ENCODE assay signal across 26 cellular contexts in genomic region chr7:93811198-93811597, GRCh38.
"Had no signal": no experiment of that assay in that cellular context is flagged by ENCODE, and none has a peak within 500 bp of the region (broad histone marks: within the 10 kb centered on the region; RNA-seq: fewer than 3 reads in every experiment).

No MANE protein-coding gene starts in this region.

- H3K27me3 Mint-ChIP-seq: naive thymus-derived CD4-positive, alpha-beta T cell; stimulated activated memory B cell treated with anti-CD40 and anti-IgM and Interleukin-4, amounts not matched to agents 10 μg/mL and 1 μg/mL and 100 μg/mL, for 72 hours; stimulated activated naive CD8-positive, alpha-beta T cell treated with anti-CD3 and anti-CD28 coated beads, Interleukin-15, amount 100 ng/mL, for 72 hours had no signal

- H3K4me3 Mint-ChIP-seq: naive thymus-derived CD4-positive, alpha-beta T cell; natural killer cell; nephron; neural crest cell; stimulated activated memory B cell treated with anti-CD40 and anti-IgM and Interleukin-4, amounts not matched to agents 10 μg/mL and 1 μg/mL and 100 μg/mL, for 72 hours; stimulated activated naive CD8-positive, alpha-beta T cell treated with anti-CD3 and anti-CD28 coated beads, Interleukin-15, amount 100 ng/mL, for 72 hours had no signal

- H3K4me1 Mint-ChIP-seq: naive thymus-derived CD4-positive, alpha-beta T cell; natural killer cell; nephron; stimulated activated memory B cell treated with anti-CD40 and anti-IgM and Interleukin-4, amounts not matched to agents 10 μg/mL and 1 μg/mL and 100 μg/mL, for 72 hours; stimulated activated naive CD8-positive, alpha-beta T cell treated with anti-CD3 and anti-CD28 coated beads, Interleukin-15, amount 100 ng/mL, for 72 hours had no signal

- DNase-seq: naive thymus-derived CD4-positive, alpha-beta T cell; natural killer cell; nucleus accumbens; pancreas; right cardiac atrium; right lobe of liver; sigmoid colon; small intestine; stimulated activated CD4-positive, alpha-beta T cell treated with anti-CD3 and anti-CD28 coated beads, Interleukin-1b, Interleukin-23, amount 100 ng/mL, for 48 hours; stimulated activated CD4-positive, alpha-beta T cell treated with anti-CD3 and anti-CD28 coated beads, Interleukin-4, amount 100 ng/mL, for 1 hour; stimulated activated CD4-positive, alpha-beta T cell treated with anti-CD3 and anti-CD28 coated beads, Interleukin-4, amount 100 ng/mL, for 4 hours; stimulated activated CD8-positive, alpha-beta memory T cell treated with anti-CD3 and anti-CD28 coated beads, Interleukin-4, amount 100 ng/mL, for 48 hours; stimulated activated naive CD4-positive, alpha-beta T cell; stimulated activated naive CD8-positive, alpha-beta T cell treated with anti-CD3 and anti-CD28 coated beads, Interleukin-15, amount 100 ng/mL, for 72 hours; stimulated activated naive CD8-positive, alpha-beta T cell treated with anti-CD3 and anti-CD28 coated beads, Interleukin-15, Interleukin-2, amounts not matched to agents 100 U/mL and 50 U/mL, for 24 hours; substantia nigra; thyroid gland; trophoblast cell; upper lobe of left lung had no signal

- H3K27ac Mint-ChIP-seq: naive thymus-derived CD4-positive, alpha-beta T cell; natural killer cell; nephron; stimulated activated memory B cell treated with anti-CD40 and anti-IgM and Interleukin-4, amounts not matched to agents 10 μg/mL and 1 μg/mL and 100 μg/mL, for 72 hours; stimulated activated naive CD8-positive, alpha-beta T cell treated with anti-CD3 and anti-CD28 coated beads, Interleukin-15, amount 100 ng/mL, for 72 hours had no signal

- H3K36me3 Mint-ChIP-seq: naive thymus-derived CD4-positive, alpha-beta T cell; natural killer cell; stimulated activated memory B cell treated with anti-CD40 and anti-IgM and Interleukin-4, amounts not matched to agents 10 μg/mL and 1 μg/mL and 100 μg/mL, for 72 hours had no signal

- H3K9me3 Mint-ChIP-seq: natural killer cell; nephron; stimulated activated memory B cell treated with anti-CD40 and anti-IgM and Interleukin-4, amounts not matched to agents 10 μg/mL and 1 μg/mL and 100 μg/mL, for 72 hours; stimulated activated naive CD8-positive, alpha-beta T cell treated with anti-CD3 and anti-CD28 coated beads, Interleukin-15, amount 100 ng/mL, for 72 hours had no signal

- H3K4me3 ChIP-seq: pancreas, prostate gland, right lobe of liver, sigmoid colon, thoracic aorta, thyroid gland, tibial nerve, upper lobe of left lung, vagina had no signal

- ATAC-seq: naive thymus-derived CD4-positive, alpha-beta T cell; natural killer cell; pancreas; right cardiac atrium; right lobe of liver; stimulated activated memory B cell treated with anti-CD40 and anti-IgM and Interleukin-4, amounts not matched to agents 10 μg/mL and 1 μg/mL and 100 μg/mL, for 72 hours; stimulated activated naive CD8-positive, alpha-beta T cell treated with anti-CD3 and anti-CD28 coated beads, Interleukin-15, amount 100 ng/mL, for 72 hours; stimulated activated naive CD8-positive, alpha-beta T cell treated with anti-CD3 and anti-CD28 coated beads, Interleukin-15, Interleukin-2, amounts not matched to agents 100 U/mL and 50 U/mL, for 24 hours had no signal
